ENCODE assay signal across 7 cellular contexts in the genomic region with DNA sequence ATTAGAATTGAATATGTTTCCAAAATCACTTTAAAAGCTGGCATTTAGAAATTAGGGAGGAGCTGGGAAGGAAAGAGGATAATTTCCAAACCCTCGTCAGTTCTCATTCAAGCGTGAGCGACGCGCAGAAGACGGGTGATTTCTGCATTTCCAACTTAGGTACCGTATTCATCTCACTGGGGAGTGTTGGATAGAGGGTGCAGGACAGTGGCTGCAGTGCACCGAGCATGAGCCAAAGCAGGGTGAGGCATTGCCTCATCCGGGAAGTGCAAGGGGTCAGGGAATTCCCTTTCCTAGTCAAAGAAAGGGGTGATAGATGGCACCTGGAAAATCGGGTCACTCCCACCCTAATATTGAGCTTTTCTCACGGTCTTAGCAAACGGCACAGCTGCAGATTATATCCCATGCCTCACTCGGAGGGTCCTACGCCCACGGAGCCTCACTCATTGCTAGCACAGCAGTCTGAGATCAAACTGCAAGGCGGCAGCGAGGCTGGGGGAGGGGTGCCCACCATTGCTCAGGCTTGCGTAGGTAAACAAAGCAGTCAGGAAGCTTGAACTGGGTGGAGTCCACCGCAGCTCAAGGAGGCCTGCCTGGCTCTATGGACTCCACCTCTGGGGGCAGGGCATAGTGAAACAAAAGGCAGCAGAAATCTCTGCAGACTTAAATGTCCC.
DNase-seq lines count a peak whose midpoint lies in the region; ATAC-seq and TF ChIP-seq lines count a peak whose summit lies in the region.
"Not testable (repeated sequence)": the region's sequence is repeated elsewhere in the genome, so short reads cannot be mapped to it uniquely, and the experiment has no call there.

No MANE protein-coding gene starts in this region.

- TF ChIP-seq POLR2A in Peyer's patch (IDR thresholded peaks at IDR 0.05): not testable (repeated sequence)

- H3K9ac ChIP-seq in HUES64 (ENCODE audit: low read depth, low read length): peak overlapping the region; percentile 61; the same call in 1 of the 2 replicates

- ATAC-seq in esophagus mucosa: peak; percentile 39
- peak; percentile 59 for ATAC-seq in naive thymus-derived CD4-positive, alpha-beta T cell

- not testable (repeated sequence) for H3K9me3 ChIP-seq in HUES64 (ENCODE audit: insufficient read depth, low read depth, low read length); Peyer's patch; naive thymus-derived CD4-positive, alpha-beta T cell (ENCODE audit: control insufficient read depth in 2 of 3, low read length in 3 of 3)

- H3K4me3 ChIP-seq in HUES64 (ENCODE audit: low read length): peak overlapping the region; percentile 47
- H3K4me3 ChIP-seq in Peyer's patch: not testable (repeated sequence)
- H3K4me3 ChIP-seq in naive thymus-derived CD4-positive, alpha-beta T cell (ENCODE audit: low read length): peak overlapping the region; percentile 46

- CTCF ChIA-PET in activated CD4-positive, alpha-beta memory T cell treated with anti-CD3 and anti-CD28 coated beads, Interleukin-2, amount 10 ng/mL, durations not matched to agents 7 days and 5 days (lab: Charles Lee): interaction anchor here (1.0 to 1.1 kb wide), 4 partner anchors 10 to 62 kb away, joined by 3 to 4 read pairs (median 3); no protein-coding TSS in a partner anchor
- CTCF ChIA-PET in naive thymus-derived CD4-positive, alpha-beta T cell (lab: Charles Lee): interaction anchor here (0.9 to 3.4 kb wide), 6 partner anchors 12 to 325 kb away, joined by 3 to 26 read pairs (median 6); no protein-coding TSS in a partner anchor

- not testable (repeated sequence) for TF ChIP-seq CTCF in Peyer's patch (IDR thresholded peaks at IDR 0.05)

- peak in 2 of 3 donors; percentile 37 to 54 for DNase-seq in Peyer's patch
- DNase-seq in activated CD4-positive, alpha-beta memory T cell treated with anti-CD3 and anti-CD28 coated beads, Interleukin-2, amount 10 ng/mL, durations not matched to agents 7 days and 5 days: peak; percentile 83
- DNase-seq in activated naive CD4-positive, alpha-beta T cell treated with Interleukin-2 at 50 U/mL for 16 hours: peak; percentile 57
- DNase-seq in naive thymus-derived CD4-positive, alpha-beta T cell: peak; percentile 38 to 94 (median 88)
- DNase-seq in stimulated activated CD4-positive, alpha-beta T cell treated with anti-CD3 and anti-CD28 coated beads, TNF-alpha, amount 100 ng/mL, for 4 hours (ENCODE audit: low read depth in 3 of 3): peak in 2 of 3 experiments; percentile 17 to 36

- peak overlapping the region; percentile 87 for H3K27ac Mint-ChIP-seq in activated CD4-positive, alpha-beta memory T cell treated with anti-CD3 and anti-CD28 coated beads, Interleukin-2, amount 10 ng/mL, durations not matched to agents 7 days and 5 days
- peak overlapping the region; percentile 87 to 100 (median 94) for H3K27ac Mint-ChIP-seq in naive thymus-derived CD4-positive, alpha-beta T cell

- intact Hi-C loops in naive thymus-derived CD4-positive, alpha-beta T cell (cut with micrococcal nuclease): loop anchor here (1.0 to 5.0 kb wide), 10 partner anchors 9 to 779 kb away; partner anchors contain the start of gene FOXB1 (in 1 of the 2)

- peak overlapping the region; percentile 64 for H3K4me3 Mint-ChIP-seq in activated CD4-positive, alpha-beta memory T cell treated with anti-CD3 and anti-CD28 coated beads, Interleukin-2, amount 10 ng/mL, durations not matched to agents 7 days and 5 days
- H3K4me3 Mint-ChIP-seq in naive thymus-derived CD4-positive, alpha-beta T cell: peak overlapping the region; percentile 69 to 88 (median 84)

- not testable (repeated sequence) for H3K4me1 ChIP-seq in HUES64 (ENCODE audit: insufficient read depth, low read length); Peyer's patch
- H3K4me1 ChIP-seq in naive thymus-derived CD4-positive, alpha-beta T cell (ENCODE audit: control insufficient read depth in 2 of 2, insufficient read depth in 2 of 2, low read length in 2 of 2): peaks cover 16 to 43% of the 10 kb centered on the region in 2 donors

- POLR2A ChIA-PET in activated CD4-positive, alpha-beta memory T cell treated with anti-CD3 and anti-CD28 coated beads, Interleukin-2, amount 10 ng/mL, durations not matched to agents 7 days and 5 days (lab: Charles Lee): interaction anchor here (1.0 to 1.7 kb wide), 10 partner anchors 10 to 675 kb away, joined by 3 to 6 read pairs (median 4); partner anchors contain the start of genes FOXB1 and ICE2
- POLR2A ChIA-PET in naive thymus-derived CD4-positive, alpha-beta T cell (lab: Charles Lee): interaction anchor here (0.6 to 3.0 kb wide), 16 partner anchors 10 to 324 kb away, joined by 3 to 34 read pairs (median 3); partner anchors contain the start of gene FOXB1

- H3K36me3 ChIP-seq in HUES64 (ENCODE audit: insufficient read depth, low read length); Peyer's patch; naive thymus-derived CD4-positive, alpha-beta T cell (ENCODE audit: control insufficient read depth in 2 of 3, insufficient read depth in 3 of 3, low read length in 3 of 3): not testable (repeated sequence)

- peaks cover 27% of the 10 kb centered on the region for H3K36me3 Mint-ChIP-seq in activated CD4-positive, alpha-beta memory T cell treated with anti-CD3 and anti-CD28 coated beads, Interleukin-2, amount 10 ng/mL, durations not matched to agents 7 days and 5 days (ENCODE audit: low read depth)
- peaks cover 8 to 39% (median 17%) of the 10 kb centered on the region in 5 donors for H3K36me3 Mint-ChIP-seq in naive thymus-derived CD4-positive, alpha-beta T cell

- H3K27ac ChIP-seq in HUES64 (ENCODE audit: low read depth, low read length); Peyer's patch: not testable (repeated sequence)
- H3K27ac ChIP-seq in naive thymus-derived CD4-positive, alpha-beta T cell (ENCODE audit: low read depth, low read length): peak overlapping the region; percentile 76

- 52% methylated on average over 19 of the region's 19 CpGs for WGBS in HUES64

- H3K27me3 ChIP-seq in HUES64 (ENCODE audit: insufficient read depth, low read length); Peyer's patch; naive thymus-derived CD4-positive, alpha-beta T cell (ENCODE audit: control insufficient read depth in 2 of 2, insufficient read depth in 2 of 2, low read length in 2 of 2): not testable (repeated sequence)

- peaks cover 50% of the 10 kb centered on the region for H3K4me1 Mint-ChIP-seq in activated CD4-positive, alpha-beta memory T cell treated with anti-CD3 and anti-CD28 coated beads, Interleukin-2, amount 10 ng/mL, durations not matched to agents 7 days and 5 days
- H3K4me1 Mint-ChIP-seq in naive thymus-derived CD4-positive, alpha-beta T cell: peaks cover 18 to 73% (median 58%) of the 10 kb centered on the region in 7 donors

- not testable (repeated sequence) for H3K9me3 Mint-ChIP-seq in activated CD4-positive, alpha-beta memory T cell treated with anti-CD3 and anti-CD28 coated beads, Interleukin-2, amount 10 ng/mL, durations not matched to agents 7 days and 5 days
- peaks cover 0 to 60% (median 18%) of the 10 kb centered on the region in 11 donors for H3K9me3 Mint-ChIP-seq in naive thymus-derived CD4-positive, alpha-beta T cell

- H3K27me3 Mint-ChIP-seq in activated CD4-positive, alpha-beta memory T cell treated with anti-CD3 and anti-CD28 coated beads, Interleukin-2, amount 10 ng/mL, durations not matched to agents 7 days and 5 days: peaks cover 15% of the 10 kb centered on the region
- H3K27me3 Mint-ChIP-seq in naive thymus-derived CD4-positive, alpha-beta T cell: peaks cover 0 to 30% (median 0%) of the 10 kb centered on the region in 5 donors

Comparison
In these comparisons a context has a peak if more than half of its experiments do, and no peak if none do; other contexts are left out.
1. DNase-seq: peak in every context shown above with its lines; median percentile 88 in naive thymus-derived CD4-positive, alpha-beta T cell; 83 in activated CD4-positive, alpha-beta memory T cell treated with anti-CD3 and anti-CD28 coated beads, Interleukin-2, amount 10 ng/mL, durations not matched to agents 7 days and 5 days; 57 in activated naive CD4-positive, alpha-beta T cell treated with Interleukin-2 at 50 U/mL for 16 hours; 46 in Peyer's patch; 26 in stimulated activated CD4-positive, alpha-beta T cell treated with anti-CD3 and anti-CD28 coated beads, TNF-alpha, amount 100 ng/mL, for 4 hours.